In genomic region chr10:92363498-92363897, GRCh38 we compare ENCODE assay signal across 35 cellular contexts.
"Had no signal": no experiment of that assay in that cellular context is flagged by ENCODE, and none has a peak within 500 bp of the region (broad histone marks: within the 10 kb centered on the region; RNA-seq: fewer than 3 reads in every experiment).

No MANE protein-coding gene starts in this region.

- H3K36me3 ChIP-seq: MG63 had no signal

- DNase-seq: Karpas-422, Kasumi-1, MG63, MM.1S, MV-4-11, NCI-H1048, NCI-H1092, NCI-H1092 treated with DMSO at 0.1 percent for 48 hours, NCI-H1105, NCI-H1105 treated with DMSO at 0.1 percent for 48 hours, NCI-H1417, NCI-H1417 treated with DMSO at 0.1 percent for 48 hours, NCI-H1436, NCI-H1436 treated with DMSO at 0.1 percent for 48 hours, NCI-H146, NCI-H1694, NCI-H1694 treated with DMSO at 0.1 percent for 48 hours, NCI-H187, NCI-H187 treated with DMSO at 0.1 percent for 48 hours, NCI-H1930, NCI-H2029, NCI-H2029 treated with DMSO at 0.1 percent for 48 hours, NCI-H2081, NCI-H2081 treated with DMSO at 0.1 percent for 48 hours, NCI-H2107, NCI-H2171, NCI-H2171 treated with DMSO at 0.1 percent for 48 hours, NCI-H2227 treated with DMSO at 0.1 percent for 48 hours, NCI-H226, NCI-H345, NCI-H446, NCI-H446 treated with DMSO at 0.1 percent for 48 hours, NCI-H510A, NCI-H510A treated with DMSO at 0.1 percent for 48 hours, NCI-H524 had no signal

- H3K4me3 ChIP-seq: MG63 had no signal
